In the genomic region with DNA sequence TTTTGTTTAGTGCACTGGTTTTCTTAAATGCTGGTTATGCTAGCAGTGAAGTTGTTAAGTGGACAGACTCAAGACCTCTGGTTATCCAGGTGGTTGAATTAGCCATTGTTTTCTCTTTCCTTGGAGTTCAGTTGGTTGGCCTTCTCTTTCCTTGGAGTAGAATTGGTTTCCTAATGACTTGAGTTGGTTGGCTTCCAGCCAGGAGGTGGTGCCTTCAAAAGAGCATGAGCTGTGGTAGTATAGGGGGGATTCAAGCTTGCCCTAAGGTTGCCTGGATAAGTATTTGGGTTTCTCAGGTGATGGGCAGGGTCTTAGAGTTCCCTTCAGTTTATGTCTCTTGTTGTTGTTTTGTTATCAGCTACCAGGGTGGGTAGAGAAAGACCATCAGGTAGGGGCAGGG, we compare ENCODE assay signal across 24 cellular contexts.
"Had no signal": no experiment of that assay in that cellular context is flagged by ENCODE, and none has a peak within 500 bp of the region (broad histone marks: within the 10 kb centered on the region; RNA-seq: fewer than 3 reads in every experiment).

No MANE protein-coding gene starts in this region.

- H3K27me3 ChIP-seq: right lobe of liver, thyroid gland, upper lobe of right lung had no signal

- DNase-seq: activated CD4-positive, alpha-beta memory T cell treated with anti-CD3 and anti-CD28 coated beads for 36 hours; activated CD4-positive, alpha-beta T cell treated with anti-CD3 and anti-CD28 coated beads, Interleukin-2, amount 10 ng/mL, durations not matched to agents 24 days and 14 days; activated CD4-positive, CD25-positive, alpha-beta regulatory T cell treated with anti-CD3 and anti-CD28 coated beads, Interleukin-2, amount 50 U/mL, for 72 hours; activated CD8-positive, alpha-beta memory T cell treated with anti-CD3 and anti-CD28 coated beads, Interleukin-2, amount 50 U/mL, for 4 hours; activated gamma-delta T cell; activated naive CD4-positive, alpha-beta T cell treated with anti-CD3 and anti-CD28 coated beads, Interleukin-2, amount 10 ng/mL, durations not matched to agents 7 days and 5 days; activated T-cell treated with anti-CD3 and anti-CD28 coated beads, Interleukin-2, amount 50 U/mL, for 24 hours; amygdala; endodermal cell; glutamatergic neuron; left ventricle myocardium superior; mucosa of descending colon; right lobe of liver; stimulated activated CD4-positive, alpha-beta T cell treated with anti-CD3 and anti-CD28 coated beads, Interleukin-12 subunit alpha, Interleukin-12 subunit beta, amount 100 ng/mL, for 4 hours; stimulated activated CD4-positive, alpha-beta T cell treated with anti-CD3 and anti-CD28 coated beads, Interleukin-4, amount 100 ng/mL, for 1 hour; substantia nigra; T-helper 1 cell; thyroid gland; upper lobe of right lung had no signal

- H3K9me3 ChIP-seq: right lobe of liver, thyroid gland had no signal

- H3K36me3 Mint-ChIP-seq: activated naive CD4-positive, alpha-beta T cell treated with anti-CD3 and anti-CD28 coated beads, Interleukin-2, amount 10 ng/mL, durations not matched to agents 7 days and 5 days had no signal

- H3K4me1 ChIP-seq: right lobe of liver, thyroid gland, upper lobe of right lung had no signal

- H3K27ac ChIP-seq: right lobe of liver, thyroid gland, upper lobe of right lung had no signal

- ATAC-seq: mucosa of descending colon; natural killer cell treated with Interleukin-12 subunit alpha and Interleukin-12 subunit beta and Interleukin-15 and Interleukin-18, amount 100 ng/mL, for 72 hours; right lobe of liver; upper lobe of right lung had no signal

- H3K4me1 Mint-ChIP-seq: activated CD4-positive, alpha-beta T cell treated with anti-CD3 and anti-CD28 coated beads, Interleukin-2, amount 10 ng/mL, durations not matched to agents 24 days and 14 days; activated naive CD4-positive, alpha-beta T cell treated with anti-CD3 and anti-CD28 coated beads, Interleukin-2, amount 10 ng/mL, durations not matched to agents 7 days and 5 days; central memory CD8-positive, alpha-beta T cell; endodermal cell had no signal

- H3K4me3 ChIP-seq: mucosa of descending colon, right lobe of liver, thyroid gland, upper lobe of right lung had no signal

- H3K36me3 ChIP-seq: right lobe of liver, thyroid gland, upper lobe of right lung had no signal

- H3K27ac Mint-ChIP-seq: activated CD4-positive, alpha-beta memory T cell treated with anti-CD3 and anti-CD28 coated beads for 36 hours; activated CD4-positive, alpha-beta T cell treated with anti-CD3 and anti-CD28 coated beads, Interleukin-2, amount 10 ng/mL, durations not matched to agents 24 days and 14 days; activated naive CD4-positive, alpha-beta T cell treated with anti-CD3 and anti-CD28 coated beads, Interleukin-2, amount 10 ng/mL, durations not matched to agents 7 days and 5 days; activated T-cell treated with anti-CD3 and anti-CD28 coated beads, Interleukin-2, amount 50 U/mL, for 24 hours; dendritic cell treated with granulocyte-macrophage colony-stimulating factor and Interleukin-4, amounts not matched to agents 40 ng/mL and 50 ng/mL, for 4 days; endodermal cell; natural killer cell treated with Interleukin-12 subunit alpha and Interleukin-12 subunit beta and Interleukin-15 and Interleukin-18, amount 100 ng/mL, for 72 hours; stimulated activated naive CD8-positive, alpha-beta T cell treated with anti-CD3 and anti-CD28 coated beads, Interleukin-15, Interleukin-2, amounts not matched to agents 100 ng/mL and 50 ng/mL, for 24 hours; T-helper 2 cell treated with Interferon-gamma antibody and Interleukin-4, amounts not matched to agents 5 μg/mL and 100 μg/mL, for 36 hours had no signal

- H3K4me3 Mint-ChIP-seq: activated CD4-positive, alpha-beta memory T cell treated with anti-CD3 and anti-CD28 coated beads for 36 hours; activated CD4-positive, alpha-beta T cell treated with anti-CD3 and anti-CD28 coated beads, Interleukin-2, amount 10 ng/mL, durations not matched to agents 24 days and 14 days; activated naive CD4-positive, alpha-beta T cell treated with anti-CD3 and anti-CD28 coated beads, Interleukin-2, amount 10 ng/mL, durations not matched to agents 7 days and 5 days; activated T-cell treated with anti-CD3 and anti-CD28 coated beads, Interleukin-2, amount 50 U/mL, for 24 hours; central memory CD8-positive, alpha-beta T cell; dendritic cell treated with granulocyte-macrophage colony-stimulating factor and Interleukin-4, amounts not matched to agents 40 ng/mL and 50 ng/mL, for 4 days; endodermal cell; natural killer cell treated with Interleukin-12 subunit alpha and Interleukin-12 subunit beta and Interleukin-15 and Interleukin-18, amount 100 ng/mL, for 72 hours; stimulated activated naive CD8-positive, alpha-beta T cell treated with anti-CD3 and anti-CD28 coated beads, Interleukin-15, Interleukin-2, amounts not matched to agents 100 ng/mL and 50 ng/mL, for 24 hours; T-helper 2 cell treated with Interferon-gamma antibody and Interleukin-4, amounts not matched to agents 5 μg/mL and 100 μg/mL, for 36 hours had no signal
